8 cellular contexts compared by ENCODE assay signal in the genomic region with DNA sequence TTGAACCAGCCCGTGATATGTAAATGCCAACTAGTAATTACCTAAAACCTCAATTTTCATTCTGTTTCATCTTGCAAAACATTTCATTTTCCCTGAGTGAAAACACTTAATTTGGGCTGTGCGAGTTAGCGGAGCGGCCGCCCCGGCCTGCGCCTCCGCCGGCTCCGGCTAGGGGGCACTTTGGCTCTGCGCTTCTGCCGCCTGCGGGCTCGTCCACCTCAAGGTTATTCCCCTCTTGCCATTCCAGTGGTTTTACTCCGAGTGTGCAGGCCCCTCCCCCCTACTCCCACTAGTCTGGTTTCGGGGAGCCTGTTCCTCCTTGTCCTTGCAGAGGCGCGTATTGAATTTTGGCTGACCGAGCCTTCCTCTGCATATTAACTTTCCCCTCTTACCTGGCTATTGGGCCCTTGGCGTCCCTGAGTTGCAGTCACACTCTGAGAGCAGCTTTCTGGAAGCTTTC.
DNase-seq lines count a peak whose midpoint lies in the region; ATAC-seq lines count a peak whose summit lies in the region.

No MANE protein-coding gene starts in this region.

- ATAC-seq in HG03139 (IDR thresholded peaks at IDR 0.05; ENCODE audit: unreplicated experiment), result no peak

- H2AFZ ChIP-seq in neuron (ENCODE audit: low read depth, low read length), result no peak overlapping the region

- no peaks in the 10 kb centered on the region for H3K36me3 ChIP-seq in neuron (ENCODE audit: insufficient read depth, low read length)

- peak overlapping the region; percentile 5 for H3K4me3 ChIP-seq in neuron (ENCODE audit: low read length)

- H3K27me3 ChIP-seq in neuron (ENCODE audit: insufficient read depth, low read length), result no peaks in the 10 kb centered on the region

- peak; percentile 66 for DNase-seq in CD1c-positive myeloid dendritic cell (ENCODE audit: extremely low spot score)
- DNase-seq in NCI-H69 (lab: John Stamatoyannopoulos, UW), result peak; percentile 80
- DNase-seq in fibroblast of gingiva (ENCODE audit: low read depth), result peak; percentile 8
- DNase-seq in T-helper 2 cell, result no peak
- no peak for DNase-seq in GF-D8 (lab: John Stamatoyannopoulos, UW)
- no peak for DNase-seq in inferior parietal cortex (ENCODE audit: extremely low spot score)

- no peaks in the 10 kb centered on the region for H3K9me3 ChIP-seq in neuron (ENCODE audit: low read length)

- peaks cover 42% of the 10 kb centered on the region for H3K4me1 ChIP-seq in neuron (ENCODE audit: insufficient read depth, low read length)

Comparison
In these comparisons a context has a peak if more than half of its experiments do, and no peak if none do; other contexts are left out.
1. DNase-seq: peak in CD1c-positive myeloid dendritic cell (single experiment), NCI-H69 (single experiment) and fibroblast of gingiva (single experiment); none in T-helper 2 cell (0 of 5), GF-D8 (single experiment) and inferior parietal cortex (single experiment).